17 cellular contexts compared by ENCODE assay signal in genomic region chr2:237344972-237345870, GRCh38.
"Had no signal": no experiment of that assay in that cellular context is flagged by ENCODE, and none has a peak within 500 bp of the region (broad histone marks: within the 10 kb centered on the region; RNA-seq: fewer than 3 reads in every experiment).

No MANE protein-coding gene starts in this region.

- H3K36me3 Mint-ChIP-seq: memory B cell had no signal

- H3K4me3 ChIP-seq: adrenal gland, body of pancreas, heart right ventricle, skin epidermis, tibial artery had no signal

- H3K9me3 Mint-ChIP-seq: activated naive CD4-positive, alpha-beta T cell treated with anti-CD3 and anti-CD28 coated beads for 36 hours; dendritic cell treated with granulocyte-macrophage colony-stimulating factor and Interleukin-4, amounts not matched to agents 40 ng/mL and 50 ng/mL, for 4 days; endodermal cell; memory B cell had no signal

- H3K27ac Mint-ChIP-seq: activated CD8-positive, alpha-beta T cell treated with anti-CD3 and anti-CD28 coated beads, Interleukin-2, amount 10 ng/mL, durations not matched to agents 7 days and 5 days; activated naive CD4-positive, alpha-beta T cell treated with anti-CD3 and anti-CD28 coated beads for 36 hours; dendritic cell treated with granulocyte-macrophage colony-stimulating factor and Interleukin-4, amounts not matched to agents 40 ng/mL and 50 ng/mL, for 4 days; endodermal cell; memory B cell; WTC11 had no signal

- H3K79me2 ChIP-seq: parathyroid adenoma had no signal

- H3K27me3 ChIP-seq: adrenal gland, body of pancreas, tibial artery had no signal

- H3K9me3 ChIP-seq: adrenal gland, body of pancreas, heart right ventricle, tibial artery had no signal

- H3K36me3 ChIP-seq: adrenal gland had no signal

- H2AFZ ChIP-seq: parathyroid adenoma had no signal

- DNase-seq: activated CD4-positive, alpha-beta T cell treated with anti-CD3 and anti-CD28 coated beads for 48 hours; activated CD8-positive, alpha-beta T cell treated with anti-CD3 and anti-CD28 coated beads, Interleukin-2, amount 10 ng/mL, durations not matched to agents 7 days and 5 days; activated naive CD4-positive, alpha-beta T cell treated with anti-CD3 and anti-CD28 coated beads for 36 hours; adrenal gland; body of pancreas; endodermal cell; foreskin keratinocyte; heart right ventricle; islet precursor cell; retina had no signal

- H3K27ac ChIP-seq: adrenal gland, body of pancreas, foreskin keratinocyte, parathyroid adenoma had no signal

- H3K9ac ChIP-seq: parathyroid adenoma had no signal

- H3K4me1 Mint-ChIP-seq: endodermal cell, memory B cell had no signal

- ATAC-seq: activated CD8-positive, alpha-beta T cell treated with anti-CD3 and anti-CD28 coated beads, Interleukin-2, amount 10 ng/mL, durations not matched to agents 7 days and 5 days; body of pancreas; foreskin keratinocyte; left lobe of liver; WTC11 had no signal

- H3K4me1 ChIP-seq: adrenal gland, body of pancreas, foreskin keratinocyte, parathyroid adenoma, tibial artery had no signal

- H3K4me3 Mint-ChIP-seq: activated CD8-positive, alpha-beta T cell treated with anti-CD3 and anti-CD28 coated beads, Interleukin-2, amount 10 ng/mL, durations not matched to agents 7 days and 5 days; activated naive CD4-positive, alpha-beta T cell treated with anti-CD3 and anti-CD28 coated beads for 36 hours; dendritic cell treated with granulocyte-macrophage colony-stimulating factor and Interleukin-4, amounts not matched to agents 40 ng/mL and 50 ng/mL, for 4 days; endodermal cell; memory B cell; WTC11 had no signal
